9 cellular contexts compared by ENCODE assay signal in the genomic region with DNA sequence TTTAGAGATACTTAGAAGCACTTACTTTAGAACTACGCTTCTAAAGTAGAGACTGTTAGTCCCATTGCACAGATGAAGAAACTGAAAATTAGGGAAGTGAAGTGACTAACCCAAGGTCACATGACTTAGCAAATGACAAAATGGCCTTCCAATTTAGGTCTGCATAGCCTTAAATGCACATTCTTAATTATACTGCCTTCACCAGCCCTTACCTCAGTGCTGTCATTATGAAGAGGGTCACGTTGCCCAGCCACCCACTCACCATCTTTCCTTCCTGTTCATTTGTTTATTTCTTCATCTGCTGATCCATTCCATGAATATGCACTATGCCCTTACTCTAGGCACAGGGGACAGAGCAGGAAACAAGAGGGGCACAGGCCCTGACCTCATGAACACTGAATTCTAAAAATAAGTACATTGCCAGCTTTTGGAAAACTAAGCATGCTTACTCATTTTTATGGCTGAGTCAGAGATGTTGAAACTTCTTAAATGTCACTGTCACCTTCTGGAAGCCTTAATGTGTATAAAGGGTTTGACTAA. TPM values are rescaled to one million over a fixed set of nuclear protein-coding genes. Genes with fewer than 3 reads are reported as not detected.
A peak's percentile ranks its signal among the peaks of the same experiment; 100 is the strongest.
DNase-seq lines count a peak whose midpoint lies in the region; ATAC-seq lines count a peak whose summit lies in the region.
"Had no signal": no experiment of that assay in that cellular context is flagged by ENCODE, and none has a peak within 500 bp of the region (broad histone marks: within the 10 kb centered on the region; RNA-seq: fewer than 3 reads in every experiment).

No MANE protein-coding gene starts in this region.

- H4K12ac ChIP-seq in trophoblast cell (ENCODE audit: low read depth, low read length) = no peak overlapping the region

- no peaks in the 10 kb centered on the region for H3K4me1 ChIP-seq in trophoblast cell (ENCODE audit: control insufficient read depth in 1 of 2, insufficient read depth in 2 of 2, low read length in 2 of 2)

- H2BK5ac ChIP-seq in trophoblast cell (ENCODE audit: low read depth, low read length, poor library complexity) = no peak overlapping the region

- peak overlapping the region; percentile 31 for H2BK12ac ChIP-seq in trophoblast cell (ENCODE audit: low read length)

- peak; percentile 49 for DNase-seq in LHCN-M2 (ENCODE audit: low read depth)
- DNase-seq in activated naive CD4-positive, alpha-beta T cell treated with anti-CD3 and anti-CD28 coated beads, Interleukin-2, amount 50 U/mL, for 16 hours = peak; percentile 19
- DNase-seq in trophoblast cell = peak in 1 of 2 donors; percentile 47
- no peak for DNase-seq in NCI-H1048 (lab: John Stamatoyannopoulos, UW)
- DNase-seq: NCI-H446 treated with DMSO at 0.1 percent for 48 hours had no signal

- no peak overlapping the region for H3K4me2 ChIP-seq in trophoblast cell (ENCODE audit: low read length)

- no peaks in the 10 kb centered on the region for H3K27me3 ChIP-seq in trophoblast cell (ENCODE audit: insufficient read depth, low read length)
- H3K27me3 ChIP-seq: cardiac muscle cell had no signal

- no peaks in the 10 kb centered on the region for H3K36me3 ChIP-seq in trophoblast cell (ENCODE audit: control insufficient read depth in 1 of 2, insufficient read depth in 2 of 2, low read length in 2 of 2)
- H3K36me3 ChIP-seq: cardiac muscle cell had no signal

- H3K79me1 ChIP-seq in trophoblast cell (ENCODE audit: low read length) = peaks cover 2% of the 10 kb centered on the region

- H3K4ac ChIP-seq in trophoblast cell (ENCODE audit: low read depth, low read length) = no peak overlapping the region

- ATAC-seq in GM18870 (IDR thresholded peaks at IDR 0.05; ENCODE audit: unreplicated experiment) (peak; percentile 45), HG03439 (IDR thresholded peaks at IDR 0.05; ENCODE audit: unreplicated experiment) (no peak), GM21515 (IDR thresholded peaks at IDR 0.05; ENCODE audit: unreplicated experiment) (no peak)

- no peak overlapping the region for H3K14ac ChIP-seq in trophoblast cell (ENCODE audit: low read length)

- H3K79me2 ChIP-seq in trophoblast cell (ENCODE audit: control insufficient read depth, insufficient read depth, low read length, poor library complexity) = no peaks in the 10 kb centered on the region

- H3K4me3 ChIP-seq in trophoblast cell (ENCODE audit: low read depth, low read length) = no peak overlapping the region
- H3K4me3 ChIP-seq: cardiac muscle cell had no signal

- H2BK120ac ChIP-seq in trophoblast cell (ENCODE audit: insufficient read depth, low read length, poor library complexity) = no peak overlapping the region

- no peak overlapping the region for H3K18ac ChIP-seq in trophoblast cell (ENCODE audit: low read length)

- H2AFZ ChIP-seq in trophoblast cell (ENCODE audit: insufficient read depth, low read length, poor library complexity) = no peak overlapping the region

- no peaks in the 10 kb centered on the region for H3K9me3 ChIP-seq in trophoblast cell (ENCODE audit: insufficient read depth, low read depth, low read length)

- no peak overlapping the region for H4K91ac ChIP-seq in trophoblast cell (ENCODE audit: low read depth, low read length)

- no peak overlapping the region for H3K23ac ChIP-seq in trophoblast cell (ENCODE audit: low read length)

- WGBS in trophoblast cell (ENCODE audit: extremely low coverage, insufficient coverage, insufficient read length) = no CpG with 5 or more reads among the region's 2 CpGs

- H2AK5ac ChIP-seq in trophoblast cell (ENCODE audit: low read length) = no peak overlapping the region

- no peak overlapping the region for H4K8ac ChIP-seq in trophoblast cell (ENCODE audit: low read depth, low read length)

- no peak overlapping the region for H3K27ac ChIP-seq in trophoblast cell (ENCODE audit: low read depth, low read length)
- H3K27ac ChIP-seq: cardiac muscle cell had no signal

- H3K9ac ChIP-seq in trophoblast cell (ENCODE audit: low read length) = no peak overlapping the region

RNA-seq across cellular contexts. Expression of gene HAVCR2, which starts 8.6 kb away (rescaled TPM):
- total RNA-seq in LHCN-M2 (2014; rRNA removed) = 0.06 and 0.17 TPM in 2 replicates
- polyA plus RNA-seq in LHCN-M2 (2012) = 0.02 TPM
- 0.60 and 0.67 TPM in 2 replicates for polyA plus RNA-seq in trophoblast cell (2013)
- polyA plus RNA-seq: cardiac muscle cell had no signal

RNA-seq across cellular contexts. Expression of gene HAVCR1, which starts 41.3 kb away (rescaled TPM):
- not detected in 2 replicates for total RNA-seq in LHCN-M2 (2014; rRNA removed)
- polyA plus RNA-seq in LHCN-M2 (2012) = not detected
- polyA plus RNA-seq in trophoblast cell (2013) = 0.83 and 1.1 TPM in 2 replicates
- total RNA-seq: cardiac muscle cell had no signal
- polyA plus RNA-seq: cardiac muscle cell had no signal

RNA-seq across cellular contexts. Expression of gene MED7, which starts 42.5 kb away (rescaled TPM):
- 11.5 and 13.0 TPM in 2 replicates for total RNA-seq in LHCN-M2 (2014; rRNA removed)
- 8.5 TPM for polyA plus RNA-seq in LHCN-M2 (2012)
- polyA plus RNA-seq in trophoblast cell (2013) = 8.6 and 8.9 TPM in 2 replicates
